Comparison of ENCODE assay signal across 16 cellular contexts in genomic region chr5:41708604-41708940, GRCh38.
A peak's percentile ranks its signal among the peaks of the same experiment; 100 is the strongest.
DNase-seq lines count a peak whose midpoint lies in the region; ATAC-seq and TF ChIP-seq lines count a peak whose summit lies in the region.
"Had no signal": no experiment of that assay in that cellular context is flagged by ENCODE, and none has a peak within 500 bp of the region (broad histone marks: within the 10 kb centered on the region; RNA-seq: fewer than 3 reads in every experiment).

No MANE protein-coding gene starts in this region.

- H3K36me3 Mint-ChIP-seq in GM23338 (ENCODE audit: low read depth): peaks cover 2% of the 10 kb centered on the region; the same call in 1 of the 3 replicates
- no peaks in the 10 kb centered on the region for H3K36me3 Mint-ChIP-seq in activated CD4-positive, alpha-beta T cell treated with anti-CD3 and anti-CD28 coated beads, Interleukin-2, amount 10 ng/mL, durations not matched to agents 7 days and 5 days (ENCODE audit: low read depth)

- CTCF ChIA-PET in activated CD4-positive, alpha-beta T cell treated with anti-CD3 and anti-CD28 coated beads, Interleukin-2, amount 10 ng/mL, durations not matched to agents 7 days and 5 days (lab: Charles Lee): no interaction called here

- H3K4me2 ChIP-seq in GM23338: no peak overlapping the region

- H3K9me2 ChIP-seq in GM23338 (ENCODE audit: insufficient read depth): no peaks in the 10 kb centered on the region

- H3K79me2 ChIP-seq in GM23338 (replicated peaks; ENCODE audit: insufficient read depth): no peaks in the 10 kb centered on the region

- ATAC-seq in GM18907 (IDR thresholded peaks at IDR 0.05; ENCODE audit: unreplicated experiment): peak; percentile 32
- ATAC-seq in GM23338: no peak
- ATAC-seq in HG03460 (IDR thresholded peaks at IDR 0.05; ENCODE audit: unreplicated experiment): peak; percentile 22
- peak; percentile 56 for ATAC-seq in foreskin keratinocyte
- no peak for ATAC-seq in HG02571 (IDR thresholded peaks at IDR 0.05; ENCODE audit: unreplicated experiment)
- ATAC-seq: activated CD4-positive, CD25-positive, alpha-beta regulatory T cell treated with anti-CD3 and anti-CD28 coated beads, Interleukin-2, amount 50 U/mL, for 24 hours; heart left ventricle; right cardiac atrium had no signal

- H3K27ac ChIP-seq in GM23338 (ENCODE audit: low read depth) (no peak overlapping the region), foreskin keratinocyte (no peak overlapping the region), right atrium auricular region (no peak overlapping the region)
- H3K27ac ChIP-seq: heart left ventricle had no signal

- peak; percentile 33 for DNase-seq in GM23338 (ENCODE audit: low spot score)
- DNase-seq in foreskin keratinocyte: peak in 1 of 2 donors; percentile 3
- no peak for DNase-seq in activated CD4-positive, alpha-beta T cell treated with anti-CD3 and anti-CD28 coated beads, Interleukin-2, amount 10 ng/mL, durations not matched to agents 7 days and 5 days
- no peak for DNase-seq in NCI-H2196 treated with DMSO at 0.1 percent for 48 hours (lab: John Stamatoyannopoulos, UW; ENCODE audit: unreplicated experiment)
- no peak for DNase-seq in right atrium auricular region (ENCODE audit: low spot score)
- DNase-seq: activated T-cell treated with anti-CD3 and anti-CD28 coated beads for 4 hours; heart left ventricle; right cardiac atrium; stimulated activated CD4-positive, alpha-beta T cell treated with anti-CD3 and anti-CD28 coated beads, Interleukin-4, amount 100 ng/mL, for 4 hours; stimulated activated naive CD4-positive, alpha-beta T cell had no signal

- no peaks in the 10 kb centered on the region for H4K20me1 ChIP-seq in GM23338 (replicated peaks; ENCODE audit: insufficient read depth)

- H3K27me3 Mint-ChIP-seq in GM23338 (ENCODE audit: insufficient read depth, low read depth, poor library complexity): no peaks in the 10 kb centered on the region
- peaks cover 13% of the 10 kb centered on the region for H3K27me3 Mint-ChIP-seq in activated CD4-positive, alpha-beta T cell treated with anti-CD3 and anti-CD28 coated beads, Interleukin-2, amount 10 ng/mL, durations not matched to agents 7 days and 5 days

- H3K9me3 ChIP-seq in right atrium auricular region: peaks cover 0 to 30% of the 10 kb centered on the region in 2 donors

- H3K36me3 ChIP-seq in GM23338 (ENCODE audit: insufficient read depth): no peaks in the 10 kb centered on the region
- no peaks in the 10 kb centered on the region for H3K36me3 ChIP-seq in right atrium auricular region
- H3K36me3 ChIP-seq: heart left ventricle had no signal

- H3K27me3 ChIP-seq in GM23338 (ENCODE audit: insufficient read depth) (no peaks in the 10 kb centered on the region), foreskin keratinocyte (peaks cover 5% of the 10 kb centered on the region), right atrium auricular region (no peaks in the 10 kb centered on the region)
- H3K27me3 ChIP-seq: heart left ventricle had no signal

- H3K4me3 ChIP-seq in GM23338: no peak overlapping the region
- no peak overlapping the region for H3K4me3 ChIP-seq in right atrium auricular region
- H3K4me3 ChIP-seq: heart left ventricle had no signal

- no peaks in the 10 kb centered on the region for H3F3A ChIP-seq in GM23338 (replicated peaks; ENCODE audit: low read depth)

- POLR2A ChIA-PET in activated CD4-positive, alpha-beta T cell treated with anti-CD3 and anti-CD28 coated beads, Interleukin-2, amount 10 ng/mL, durations not matched to agents 7 days and 5 days (lab: Charles Lee): no interaction called here

- H3K9me3 Mint-ChIP-seq in GM23338: peaks cover 4% of the 10 kb centered on the region; the same call in 2 of the 3 replicates
- peaks cover 6% of the 10 kb centered on the region for H3K9me3 Mint-ChIP-seq in activated CD4-positive, alpha-beta T cell treated with anti-CD3 and anti-CD28 coated beads, Interleukin-2, amount 10 ng/mL, durations not matched to agents 7 days and 5 days

- H3K27ac Mint-ChIP-seq in GM23338: no peak overlapping the region; the same call in 1 of the 2 replicates
- no peak overlapping the region for H3K27ac Mint-ChIP-seq in activated CD4-positive, alpha-beta T cell treated with anti-CD3 and anti-CD28 coated beads, Interleukin-2, amount 10 ng/mL, durations not matched to agents 7 days and 5 days
- H3K27ac Mint-ChIP-seq: B cell had no signal

- H3K4me3 Mint-ChIP-seq in GM23338: no peak overlapping the region
- no peak overlapping the region for H3K4me3 Mint-ChIP-seq in activated CD4-positive, alpha-beta T cell treated with anti-CD3 and anti-CD28 coated beads, Interleukin-2, amount 10 ng/mL, durations not matched to agents 7 days and 5 days
- H3K4me3 Mint-ChIP-seq: B cell, nephron had no signal

- peak overlapping the region; percentile 72; the same call in 1 of the 2 replicates for H2AFZ ChIP-seq in GM23338

- no peaks in the 10 kb centered on the region for H3K4me1 ChIP-seq in GM23338 (ENCODE audit: insufficient read depth)
- H3K4me1 ChIP-seq in foreskin keratinocyte: no peaks in the 10 kb centered on the region
- H3K4me1 ChIP-seq in right atrium auricular region: no peaks in the 10 kb centered on the region
- H3K4me1 ChIP-seq: heart left ventricle had no signal

- H3K4me1 Mint-ChIP-seq in GM23338: no peaks in the 10 kb centered on the region
- no peaks in the 10 kb centered on the region for H3K4me1 Mint-ChIP-seq in activated CD4-positive, alpha-beta T cell treated with anti-CD3 and anti-CD28 coated beads, Interleukin-2, amount 10 ng/mL, durations not matched to agents 7 days and 5 days
- H3K4me1 Mint-ChIP-seq: B cell had no signal

- no peak for TF ChIP-seq CTCF in GM23338 (conservative IDR thresholded peaks at IDR 0.05; ENCODE audit: low read depth in 2 of 2)
- TF ChIP-seq CTCF in foreskin keratinocyte (conservative IDR thresholded peaks at IDR 0.05): no peak
- TF ChIP-seq CTCF in right atrium auricular region (IDR thresholded peaks at IDR 0.05): no peak

TF ChIP-seq in GM23338, 12 proteins besides CTCF, POLR2A, EP300 and RAD21:
- TF ChIP-seq ZNF114 (CRISPR knock-in tag; IDR thresholded peaks at IDR 0.05) (no peak), POLR2AphosphoS5 (IDR thresholded peaks at IDR 0.05; ENCODE audit: low read depth) (no peak), NANOG (IDR thresholded peaks at IDR 0.05; ENCODE audit: borderline replicate concordance) (no peak), EZH2 (IDR thresholded peaks at IDR 0.05; ENCODE audit: low read depth, unreplicated experiment) (no peak), JUNB (IDR thresholded peaks at IDR 0.05; ENCODE audit: unreplicated experiment) (no peak)
- TF ChIP-seq, protein P1, sequence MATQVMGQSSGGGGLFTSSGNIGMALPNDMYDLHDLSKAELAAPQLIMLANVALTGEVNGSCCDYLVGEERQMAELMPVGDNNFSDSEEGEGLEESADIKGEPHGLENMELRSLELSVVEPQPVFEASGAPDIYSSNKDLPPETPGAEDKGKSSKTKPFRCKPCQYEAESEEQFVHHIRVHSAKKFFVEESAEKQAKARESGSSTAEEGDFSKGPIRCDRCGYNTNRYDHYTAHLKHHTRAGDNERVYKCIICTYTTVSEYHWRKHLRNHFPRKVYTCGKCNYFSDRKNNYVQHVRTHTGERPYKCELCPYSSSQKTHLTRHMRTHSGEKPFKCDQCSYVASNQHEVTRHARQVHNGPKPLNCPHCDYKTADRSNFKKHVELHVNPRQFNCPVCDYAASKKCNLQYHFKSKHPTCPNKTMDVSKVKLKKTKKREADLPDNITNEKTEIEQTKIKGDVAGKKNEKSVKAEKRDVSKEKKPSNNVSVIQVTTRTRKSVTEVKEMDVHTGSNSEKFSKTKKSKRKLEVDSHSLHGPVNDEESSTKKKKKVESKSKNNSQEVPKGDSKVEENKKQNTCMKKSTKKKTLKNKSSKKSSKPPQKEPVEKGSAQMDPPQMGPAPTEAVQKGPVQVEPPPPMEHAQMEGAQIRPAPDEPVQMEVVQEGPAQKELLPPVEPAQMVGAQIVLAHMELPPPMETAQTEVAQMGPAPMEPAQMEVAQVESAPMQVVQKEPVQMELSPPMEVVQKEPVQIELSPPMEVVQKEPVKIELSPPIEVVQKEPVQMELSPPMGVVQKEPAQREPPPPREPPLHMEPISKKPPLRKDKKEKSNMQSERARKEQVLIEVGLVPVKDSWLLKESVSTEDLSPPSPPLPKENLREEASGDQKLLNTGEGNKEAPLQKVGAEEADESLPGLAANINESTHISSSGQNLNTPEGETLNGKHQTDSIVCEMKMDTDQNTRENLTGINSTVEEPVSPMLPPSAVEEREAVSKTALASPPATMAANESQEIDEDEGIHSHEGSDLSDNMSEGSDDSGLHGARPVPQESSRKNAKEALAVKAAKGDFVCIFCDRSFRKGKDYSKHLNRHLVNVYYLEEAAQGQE (IDR thresholded peaks at IDR 0.05; ENCODE audit: unreplicated experiment): no peak

Comparison
In these comparisons a context has a peak if more than half of its experiments do, and no peak if none do; other contexts are left out.
1. ATAC-seq: peak in GM18907 (single experiment), HG03460 (single experiment) and foreskin keratinocyte (single experiment); none in GM23338 (single experiment) and HG02571 (single experiment).